2 cellular contexts compared by ENCODE assay signal in the genomic region with DNA sequence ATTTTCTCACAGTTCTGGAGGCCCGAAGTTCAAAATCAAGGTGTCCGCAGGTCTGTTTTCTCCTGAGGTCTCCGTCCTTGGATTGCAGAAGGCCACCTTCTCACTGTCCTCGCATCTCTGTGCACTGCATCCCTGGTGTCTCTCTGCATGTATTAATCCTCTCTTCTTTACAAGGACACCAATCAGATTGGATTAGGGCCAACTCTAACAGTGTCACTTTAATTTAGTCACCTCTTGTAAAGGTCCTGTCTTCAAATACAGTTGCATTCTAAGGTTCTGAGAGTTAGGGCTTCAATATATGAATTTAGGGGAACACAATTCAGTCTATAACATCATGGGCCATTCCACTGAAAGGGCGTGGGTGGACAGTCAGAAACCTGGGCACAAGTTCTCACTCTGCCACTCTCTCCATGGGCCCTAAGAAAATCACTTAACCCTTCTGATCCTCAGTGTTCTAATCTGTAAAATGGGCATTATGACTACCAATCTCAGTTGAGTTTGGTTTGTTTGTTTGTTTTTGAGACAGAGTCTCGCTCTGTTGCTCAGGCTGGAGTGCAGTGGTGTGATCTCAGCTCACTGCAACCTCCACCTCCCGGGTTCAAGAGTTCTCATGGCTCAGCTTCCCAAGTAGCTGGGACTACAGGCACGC.
TF ChIP-seq lines count a peak whose summit lies in the region.

No MANE protein-coding gene starts in this region.

TF ChIP-seq in HepG2, 621 proteins besides CTCF, POLR2A, EP300 and RAD21:
- TF ChIP-seq ZNF629 (CRISPR knock-in tag; conservative IDR thresholded peaks at IDR 0.05) (peak; percentile 80), ZMYM3 (CRISPR knock-in tag; IDR thresholded peaks at IDR 0.05) (0 out of 2 replicates have a peak, but pooled peaks have one; percentile 17)
- TF ChIP-seq, protein P1, sequence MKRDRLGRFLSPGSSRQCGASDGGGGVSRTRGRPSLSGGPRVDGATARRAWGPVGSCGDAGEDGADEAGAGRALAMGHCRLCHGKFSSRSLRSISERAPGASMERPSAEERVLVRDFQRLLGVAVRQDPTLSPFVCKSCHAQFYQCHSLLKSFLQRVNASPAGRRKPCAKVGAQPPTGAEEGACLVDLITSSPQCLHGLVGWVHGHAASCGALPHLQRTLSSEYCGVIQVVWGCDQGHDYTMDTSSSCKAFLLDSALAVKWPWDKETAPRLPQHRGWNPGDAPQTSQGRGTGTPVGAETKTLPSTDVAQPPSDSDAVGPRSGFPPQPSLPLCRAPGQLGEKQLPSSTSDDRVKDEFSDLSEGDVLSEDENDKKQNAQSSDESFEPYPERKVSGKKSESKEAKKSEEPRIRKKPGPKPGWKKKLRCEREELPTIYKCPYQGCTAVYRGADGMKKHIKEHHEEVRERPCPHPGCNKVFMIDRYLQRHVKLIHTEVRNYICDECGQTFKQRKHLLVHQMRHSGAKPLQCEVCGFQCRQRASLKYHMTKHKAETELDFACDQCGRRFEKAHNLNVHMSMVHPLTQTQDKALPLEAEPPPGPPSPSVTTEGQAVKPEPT (CRISPR knock-in tag; IDR thresholded peaks at IDR 0.05; ENCODE audit: low read depth), result no peak

TF ChIP-seq in K562, 482 proteins besides CTCF, POLR2A, EP300 and RAD21:
- TF ChIP-seq NFIC (IDR thresholded peaks at IDR 0.05) (peak; percentile 51), PHTF2 (CRISPR knock-in tag; IDR thresholded peaks at IDR 0.05) (no peak), POLR2AphosphoS2 (IDR thresholded peaks at IDR 0.05; ENCODE audit: low read length) (no peak), POLR2G (IDR thresholded peaks at IDR 0.05; ENCODE audit: low read depth, low read length) (no peak), MEIS2 (IDR thresholded peaks at IDR 0.05; ENCODE audit: partially characterized antibody) (no peak), RBM25 (IDR thresholded peaks at IDR 0.05; ENCODE audit: low read depth, low read length, severe bottlenecking) (peak; percentile 54), BCOR (IDR thresholded peaks at IDR 0.05) (0 out of 2 replicates have a peak, but pooled peaks have one; percentile 37), CHD4 (IDR thresholded peaks at IDR 0.05; ENCODE audit: insufficient read depth, insufficient replicate concordance, low read depth, low read length, poor library complexity, severe bottlenecking) (peak; percentile 19), NELFE (IDR thresholded peaks at IDR 0.05; ENCODE audit: insufficient read depth, insufficient read length) (no peak)
